7 cellular contexts compared by ENCODE assay signal in the genomic region with DNA sequence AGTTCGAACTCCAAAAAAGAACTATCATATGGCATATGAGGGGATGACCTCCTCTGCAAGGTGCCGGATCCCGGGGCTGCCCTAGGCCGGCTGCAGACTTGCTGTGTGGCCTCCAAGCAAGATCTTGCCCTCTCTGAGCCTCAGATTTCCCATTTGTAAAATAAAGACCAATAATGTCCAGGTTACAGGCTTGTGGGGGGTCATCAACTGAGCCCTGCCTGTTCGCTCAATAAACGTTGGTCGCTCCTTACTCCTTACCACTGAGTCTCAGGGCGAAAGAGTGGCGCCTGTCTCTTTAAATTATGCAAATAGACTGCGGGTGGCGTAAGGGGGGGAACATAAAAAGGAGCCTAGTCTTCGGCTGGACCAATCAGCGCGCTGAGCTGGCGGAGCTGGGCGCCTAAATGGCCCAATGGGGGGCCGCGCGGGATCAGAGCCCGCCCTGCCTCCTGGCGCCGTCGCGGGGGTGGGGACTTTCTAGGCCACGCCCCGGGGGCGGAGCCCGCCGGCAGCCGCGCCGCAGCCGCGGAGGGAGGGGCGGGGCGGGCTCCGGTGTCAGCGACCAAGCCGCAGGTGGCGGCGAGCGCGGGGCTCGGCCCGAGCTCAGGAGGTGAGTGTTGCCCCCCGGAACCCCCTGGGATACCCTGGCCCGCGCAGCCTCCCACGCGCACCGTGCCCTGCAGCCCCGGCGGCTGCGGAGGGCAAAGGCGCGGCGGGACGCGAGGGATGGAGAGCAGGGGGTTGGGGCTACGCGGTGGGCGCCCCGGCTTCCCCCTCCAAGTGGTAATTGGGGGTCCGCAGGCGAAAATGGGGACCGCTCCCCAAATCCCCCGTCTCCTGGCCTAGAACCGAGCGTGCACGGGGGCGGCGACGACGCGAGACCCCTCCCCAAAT. TPM values are rescaled to one million over a fixed set of nuclear protein-coding genes. Genes with fewer than 3 reads are reported as not detected.
A peak's percentile ranks its signal among the peaks of the same experiment; 100 is the strongest.
DNase-seq lines count a peak whose midpoint lies in the region; ATAC-seq, FAIRE-seq and TF ChIP-seq lines count a peak whose summit lies in the region.

No MANE protein-coding gene starts in this region.

- intact Hi-C loops in body of pancreas (cut with DNase I): no loop called here
- intact Hi-C loops in sigmoid colon (cut with DNase I): loop anchor here (2.0 to 10.0 kb wide), 2 partner anchors 29 to 107 kb away; partner anchors contain the start of genes MAP1S and RPL18A

- H3K4me1 ChIP-seq in body of pancreas: peaks cover 13% of the 10 kb centered on the region
- peaks cover 0 to 18% (median 10%) of the 10 kb centered on the region in 4 donors for H3K4me1 ChIP-seq in sigmoid colon

- H3K27me3 ChIP-seq in body of pancreas: no peaks in the 10 kb centered on the region
- no peaks in the 10 kb centered on the region for H3K27me3 ChIP-seq in sigmoid colon

- 7 to 55% methylated on average over 4 to 66 of the region's 75 CpGs for WGBS in body of pancreas, 2 donors
- 6 to 8% methylated on average over 75 of the region's 75 CpGs for WGBS in sigmoid colon, 2 donors

- H3K9me3 ChIP-seq in body of pancreas: no peaks in the 10 kb centered on the region
- H3K9me3 ChIP-seq in sigmoid colon: no peaks in the 10 kb centered on the region

- FAIRE-seq in TTC549 (lab: Jason Lieb, UNC): peak; percentile 5

- TF ChIP-seq EP300 in sigmoid colon (IDR thresholded peaks at IDR 0.05): no peak

- H3K27ac ChIP-seq in body of pancreas (no peak overlapping the region), sigmoid colon (no peak overlapping the region)

- TF ChIP-seq CTCF in body of pancreas (IDR thresholded peaks at IDR 0.05) (no peak), sigmoid colon (IDR thresholded peaks at IDR 0.05) (no peak)

- ATAC-seq in GM18519 (IDR thresholded peaks at IDR 0.05; ENCODE audit: low FRiP score, unreplicated experiment): peak; percentile 70
- ATAC-seq in HG03064 (IDR thresholded peaks at IDR 0.05; ENCODE audit: low read depth, unreplicated experiment): peak; percentile 65
- peak; percentile 100 for ATAC-seq in body of pancreas

- no peaks in the 10 kb centered on the region for H3K36me3 ChIP-seq in body of pancreas (replicated peaks in 1 of 2; ENCODE audit: insufficient read depth in 1 of 2, low read depth in 2 of 2)
- H3K36me3 ChIP-seq in sigmoid colon: no peaks in the 10 kb centered on the region

- H3K4me3 ChIP-seq in body of pancreas: peak overlapping the region in 1 of 2 donors; percentile 10
- H3K4me3 ChIP-seq in sigmoid colon: peak overlapping the region; percentile 17 to 52 (median 45)

- TF ChIP-seq POLR2A in body of pancreas (IDR thresholded peaks at IDR 0.05) (no peak), sigmoid colon (IDR thresholded peaks at IDR 0.05) (no peak)

- DNase-seq in NCI-H2107 (lab: John Stamatoyannopoulos, UW): peak; percentile 89
- DNase-seq in body of pancreas: peak; percentile 91 to 96 (median 94)
- peak; percentile 80 for DNase-seq in iPS DF 4.7 (ENCODE audit: extremely low read depth, low spot score)
- DNase-seq in sigmoid colon: peak; percentile 95

RNA-seq across cellular contexts. Expression of gene FCHO1, which starts 3.8 kb away (rescaled TPM):
- 1 to 10 TPM in 1 of 2 donors, not detected in 1; 1.6 TPM for total RNA-seq in body of pancreas
- 1 to 10 TPM; 1.8 to 5.8 (median 4.4) TPM for total RNA-seq in sigmoid colon
- 10 to 100 TPM in 1 of 3 donors, 1 to 10 TPM in 2; 1.2 to 14.4 (median 2.5) TPM for polyA plus RNA-seq in sigmoid colon

RNA-seq across cellular contexts. Expression of gene MAP1S, which starts 28.2 kb away (rescaled TPM):
- total RNA-seq in body of pancreas: 10 to 100 TPM; 37.1 to 53.4 TPM
- total RNA-seq in sigmoid colon: 10 to 100 TPM; 13.3 to 35.8 (median 16.6) TPM
- polyA plus RNA-seq in sigmoid colon: 10 to 100 TPM; 13.8 to 20.6 (median 15.7) TPM

RNA-seq across cellular contexts. Expression of gene B3GNT3, which starts 47.5 kb away (rescaled TPM):
- total RNA-seq in body of pancreas: 1 to 10 TPM; 2.0 to 6.0 TPM
- total RNA-seq in sigmoid colon: under 1 TPM in 1 of 4 donors, not detected in 3; 0.55 TPM
- 10 to 100 TPM; 20.4 to 72.3 (median 35.4) TPM for polyA plus RNA-seq in sigmoid colon

RNA-seq across cellular contexts. Expression of gene UNC13A, which starts 59.3 kb away (rescaled TPM):
- total RNA-seq in body of pancreas (1 to 10 TPM; 1.3 to 2.6 TPM), sigmoid colon (under 1 TPM; 0.16 to 0.83 (median 0.70) TPM)
- under 1 TPM; under 0.01 to 0.60 (median 0.23) TPM for polyA plus RNA-seq in sigmoid colon
